Comparison of ENCODE assay signal across 16 cellular contexts in the genomic region with DNA sequence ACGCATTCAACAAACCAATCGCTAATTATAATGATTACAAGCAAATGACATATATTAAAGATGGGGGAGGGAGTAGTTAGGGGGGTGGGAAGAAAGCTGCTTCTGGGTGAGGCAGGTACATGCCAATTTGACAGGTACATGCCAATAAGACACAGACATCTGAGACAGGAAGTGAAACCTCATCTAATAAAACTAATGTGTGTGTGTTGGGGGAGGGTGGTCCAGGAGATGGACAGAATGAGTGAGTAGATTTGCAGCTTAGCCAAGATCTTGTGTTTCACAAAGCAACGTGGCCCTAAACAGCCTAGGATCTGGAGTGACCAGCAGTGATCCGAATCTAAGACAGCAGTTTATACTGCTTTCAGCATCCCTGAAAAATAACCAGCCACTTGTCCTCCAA. TPM values are rescaled to one million over a fixed set of nuclear protein-coding genes. Genes with fewer than 3 reads are reported as not detected.
DNase-seq lines count a peak whose midpoint lies in the region; FAIRE-seq and TF ChIP-seq lines count a peak whose summit lies in the region.
"Had no signal": no experiment of that assay in that cellular context is flagged by ENCODE, and none has a peak within 500 bp of the region (broad histone marks: within the 10 kb centered on the region; RNA-seq: fewer than 3 reads in every experiment).

No MANE protein-coding gene starts in this region.

- H3K27ac ChIP-seq in OCI-LY3 (ENCODE audit: low read length) (peak overlapping the region; percentile 54), endodermal cell (ENCODE audit: low read depth, low read length) (no peak overlapping the region)

- FAIRE-seq in GM12891 (lab: Jason Lieb, UNC), result peak; percentile 66
- FAIRE-seq: G401.6, H1 had no signal

- TF ChIP-seq CTCF in OCI-LY3 (IDR thresholded peaks at IDR 0.05; ENCODE audit: low read depth, low read length) (no peak), endodermal cell (conservative IDR thresholded peaks at IDR 0.05) (no peak)

- no peaks in the 10 kb centered on the region for H3K36me3 Mint-ChIP-seq in endodermal cell (ENCODE audit: low read depth)

- no peak overlapping the region for H2AFZ ChIP-seq in OCI-LY3 (ENCODE audit: low read depth, low read length)

- in situ Hi-C loops in KBM-7 (cut with MboI; ENCODE audit: low pct_unique_long_range_greater_than_20kb, low sequenced_read_pairs), result no loop called here

- H4K20me1 ChIP-seq in OCI-LY3 (ENCODE audit: insufficient read depth, low read length), result no peaks in the 10 kb centered on the region

- peaks cover 41% of the 10 kb centered on the region for H3K4me1 ChIP-seq in OCI-LY3 (ENCODE audit: low read length)
- H3K4me1 ChIP-seq in endodermal cell (ENCODE audit: control insufficient read depth, insufficient read depth, low read length), result peaks cover 5% of the 10 kb centered on the region

- H3K9me3 ChIP-seq in OCI-LY3 (ENCODE audit: insufficient read depth, low read length) (no peaks in the 10 kb centered on the region), endodermal cell (ENCODE audit: control insufficient read depth, low read length) (no peaks in the 10 kb centered on the region)
- H3K9me3 ChIP-seq: right atrium auricular region, tibial artery had no signal

- H3K4me3 ChIP-seq in OCI-LY3 (ENCODE audit: low read length) (peak overlapping the region; percentile 50), endodermal cell (ENCODE audit: low read length) (no peak overlapping the region)
- H3K4me3 ChIP-seq: right atrium auricular region, tibial artery had no signal

- 92 to 94% methylated on average over 2 of the region's 4 CpGs for WGBS in endodermal cell (ENCODE audit: insufficient coverage in 1 of 2, insufficient read length in 1 of 2), 2 experiments

- H3K27me3 Mint-ChIP-seq in endodermal cell (ENCODE audit: insufficient read depth), result peaks cover 3% of the 10 kb centered on the region

- no peaks in the 10 kb centered on the region for H3K9me3 Mint-ChIP-seq in endodermal cell

- peaks cover 21% of the 10 kb centered on the region for H3K4me1 Mint-ChIP-seq in endodermal cell

- no peak overlapping the region for H3K4me3 Mint-ChIP-seq in endodermal cell

- H3K36me3 ChIP-seq in OCI-LY3 (replicated peaks; ENCODE audit: low read depth, low read length), result no peaks in the 10 kb centered on the region
- no peaks in the 10 kb centered on the region for H3K36me3 ChIP-seq in endodermal cell (ENCODE audit: control insufficient read depth, insufficient read depth, low read length)
- H3K36me3 ChIP-seq: right atrium auricular region, tibial artery had no signal

- H3K9ac ChIP-seq in OCI-LY3 (ENCODE audit: low read length), result peak overlapping the region; percentile 48; the same call in 1 of the 2 replicates
- no peak overlapping the region for H3K9ac ChIP-seq in endodermal cell (ENCODE audit: extremely low read depth, low read length, poor library complexity, severe bottlenecking)

- no peak for TF ChIP-seq POLR2A in GM12891 (IDR thresholded peaks at IDR 0.05; ENCODE audit: low read depth, low read length)

- no peaks in the 10 kb centered on the region for H3K79me2 ChIP-seq in OCI-LY3 (ENCODE audit: low read length)

- H3K27me3 ChIP-seq in OCI-LY3 (ENCODE audit: low read depth, low read length) (no peaks in the 10 kb centered on the region), endodermal cell (ENCODE audit: control insufficient read depth, insufficient read depth, low read length, poor library complexity, severe bottlenecking) (peaks cover 6% of the 10 kb centered on the region)
- H3K27me3 ChIP-seq: right atrium auricular region, tibial artery had no signal

- DNase-seq in A172 (ENCODE audit: low spot score) (peak; percentile 56), GM12891 (ENCODE audit: insufficient read length, low spot score) (no peak), kidney tubule cell (ENCODE audit: low spot score) (peak; percentile 19), endodermal cell (no peak), KBM-7 (no peak), SIG-M5 (lab: John Stamatoyannopoulos, UW) (no peak)
- DNase-seq in stimulated activated CD4-positive, alpha-beta T cell treated with anti-CD3 and anti-CD28 coated beads, Interleukin-1b, Interleukin-23, amount 100 ng/mL, for 48 hours, result no peak
- DNase-seq: activated T-cell treated with anti-CD3 and anti-CD28 coated beads for 4 hours, NCI-H2107 had no signal

- H3K27ac Mint-ChIP-seq in endodermal cell, result no peak overlapping the region

- peak overlapping the region; percentile 83 for H3K4me2 ChIP-seq in OCI-LY3 (ENCODE audit: low read length)

TF ChIP-seq in GM12891, 5 proteins besides CTCF, POLR2A, EP300 and RAD21:
- TF ChIP-seq POU2F2 (IDR thresholded peaks at IDR 0.05; ENCODE audit: low read depth, low read length) (no peak), SPI1 (IDR thresholded peaks at IDR 0.05; ENCODE audit: low read depth, low read length) (peak; percentile 94)

RNA-seq across cellular contexts. Expression of a gene that starts 10.8 kb away (rescaled TPM):
- 2.4 and 3.7 TPM in 2 replicates for total RNA-seq in A172 (2014; rRNA removed; shearing (Covaris generic))
- 0.49 TPM for polyA plus RNA-seq in GM12891 (2012; ENCODE audit: low read depth, missing spikeins)
- total RNA-seq in endodermal cell, result under 1 TPM; 0.49 to 0.55 TPM
- 0.96 TPM for polyA plus RNA-seq in endodermal cell (2013, experiment 1 of 2)
- polyA plus RNA-seq in endodermal cell (2013, experiment 2 of 2), result 0.54 TPM
- total RNA-seq: H1 had no signal

RNA-seq across cellular contexts. Expression of a gene that starts 26.7 kb away (rescaled TPM):
- total RNA-seq in A172 (2014; rRNA removed; shearing (Covaris generic)), result not detected in 2 replicates
- not detected for polyA plus RNA-seq in GM12891 (2012; ENCODE audit: low read depth, missing spikeins)
- not detected for total RNA-seq in endodermal cell
- polyA plus RNA-seq in endodermal cell (2013, experiment 1 of 2), result not detected
- polyA plus RNA-seq in endodermal cell (2013, experiment 2 of 2), result not detected
- total RNA-seq: H1, right atrium auricular region, RPMI7951 had no signal
- polyA plus RNA-seq: H1 had no signal

RNA-seq across cellular contexts. Expression of a gene that starts 36.1 kb away (rescaled TPM):
- total RNA-seq in A172 (2014; rRNA removed; shearing (Covaris generic)), result 734 and 929 TPM in 2 replicates
- 378 TPM for polyA plus RNA-seq in GM12891 (2012; ENCODE audit: low read depth, missing spikeins)
- 100 to 1,000 TPM; 136 to 221 TPM for total RNA-seq in endodermal cell
- 141 TPM for polyA plus RNA-seq in endodermal cell (2013, experiment 1 of 2)
- 179 TPM for polyA plus RNA-seq in endodermal cell (2013, experiment 2 of 2)

RNA-seq across cellular contexts. Expression of a gene that starts 56.2 kb away (rescaled TPM):
- 0.89 and 1.6 TPM in 2 replicates for total RNA-seq in A172 (2014; rRNA removed; shearing (Covaris generic))
- 0.05 TPM for polyA plus RNA-seq in GM12891 (2012; ENCODE audit: low read depth, missing spikeins)
- 1 to 10 TPM; 7.5 to 9.2 TPM for total RNA-seq in endodermal cell
- 34.7 TPM for polyA plus RNA-seq in endodermal cell (2013, experiment 1 of 2)
- 30.4 TPM for polyA plus RNA-seq in endodermal cell (2013, experiment 2 of 2)
- total RNA-seq: mononuclear cell, RPMI7951 had no signal

Comparison
In these comparisons a context has a peak if more than half of its experiments do, and no peak if none do; other contexts are left out.
1. DNase-seq: peak in A172 (single experiment) and kidney tubule cell (single experiment); none in GM12891 (single experiment), endodermal cell (single experiment), KBM-7 (single experiment), stimulated activated CD4-positive, alpha-beta T cell treated with anti-CD3 and anti-CD28 coated beads, Interleukin-1b, Interleukin-23, amount 100 ng/mL, for 48 hours (single experiment) and SIG-M5 (single experiment).